7 cellular contexts compared by ENCODE assay signal in genomic region chr6:57948481-57948880, GRCh38.
A peak's percentile ranks its signal among the peaks of the same experiment; 100 is the strongest.
DNase-seq lines count a peak whose midpoint lies in the region; ATAC-seq and TF ChIP-seq lines count a peak whose summit lies in the region.
"Not testable (repeated sequence)": the region's sequence is repeated elsewhere in the genome, so short reads cannot be mapped to it uniquely, and the experiment has no call there.

No MANE protein-coding gene starts in this region.

- not testable (repeated sequence) for H3K4me3 Mint-ChIP-seq in WTC11; memory B cell; stimulated activated naive B cell treated with anti-CD40 and anti-IgM and Interleukin-4, amounts not matched to agents 10 μg/mL and 1 μg/mL and 100 μg/mL, for 72 hours

- POLR2A ChIA-PET in WTC11 (lab: Charles Lee), result not testable (repeated sequence)

- H3K4me1 Mint-ChIP-seq in WTC11; memory B cell; stimulated activated naive B cell treated with anti-CD40 and anti-IgM and Interleukin-4, amounts not matched to agents 10 μg/mL and 1 μg/mL and 100 μg/mL, for 72 hours: not testable (repeated sequence)

- not testable (repeated sequence) for H3K27me3 Mint-ChIP-seq in WTC11 (ENCODE audit: low read depth); memory B cell; stimulated activated naive B cell treated with anti-CD40 and anti-IgM and Interleukin-4, amounts not matched to agents 10 μg/mL and 1 μg/mL and 100 μg/mL, for 72 hours

- ATAC-seq in GM18909 (IDR thresholded peaks at IDR 0.05; ENCODE audit: poor library complexity, unreplicated experiment), result peak; percentile 55
- ATAC-seq in HG02870 (IDR thresholded peaks at IDR 0.05; ENCODE audit: unreplicated experiment), result peak; percentile 70
- ATAC-seq in HG03280 (IDR thresholded peaks at IDR 0.05; ENCODE audit: unreplicated experiment), result peak; percentile 67
- ATAC-seq in WTC11, result peak; percentile 93
- ATAC-seq in memory B cell (ENCODE audit: low read depth), result peak; percentile 15
- ATAC-seq in stimulated activated naive B cell treated with anti-CD40 and anti-IgM and Interleukin-4, amounts not matched to agents 10 μg/mL and 1 μg/mL and 100 μg/mL, for 72 hours (replicated peaks), result peak; percentile 65 to 74

- not testable (repeated sequence) for H3K9me3 Mint-ChIP-seq in WTC11; memory B cell; stimulated activated naive B cell treated with anti-CD40 and anti-IgM and Interleukin-4, amounts not matched to agents 10 μg/mL and 1 μg/mL and 100 μg/mL, for 72 hours

- CTCF ChIA-PET in WTC11 (lab: Charles Lee), result not testable (repeated sequence)

- not testable (repeated sequence) for H3K27ac Mint-ChIP-seq in WTC11; memory B cell; stimulated activated naive B cell treated with anti-CD40 and anti-IgM and Interleukin-4, amounts not matched to agents 10 μg/mL and 1 μg/mL and 100 μg/mL, for 72 hours

- DNase-seq in WTC11 (ENCODE audit: low spot score); memory B cell (ENCODE audit: low spot score in 2 of 2); stimulated activated naive B cell treated with anti-CD40 and anti-IgM and Interleukin-4, amounts not matched to agents 10 μg/mL and 1 μg/mL and 100 μg/mL, for 72 hours: not testable (repeated sequence)
- peak; percentile 20 for DNase-seq in iPS DF 19.7 (ENCODE audit: low read depth, low spot score)

- H3K36me3 Mint-ChIP-seq in WTC11, result peaks cover 17% of the 10 kb centered on the region
- H3K36me3 Mint-ChIP-seq in memory B cell, result peaks cover 31% of the 10 kb centered on the region
- H3K36me3 Mint-ChIP-seq in stimulated activated naive B cell treated with anti-CD40 and anti-IgM and Interleukin-4, amounts not matched to agents 10 μg/mL and 1 μg/mL and 100 μg/mL, for 72 hours, result peaks cover 21 to 41% of the 10 kb centered on the region in 2 donors

- TF ChIP-seq CTCF in WTC11 (IDR thresholded peaks at IDR 0.05), result not testable (repeated sequence)

Comparison
In these comparisons a context has a peak if more than half of its experiments do, and no peak if none do; other contexts are left out.
1. ATAC-seq: peak in every context shown above with its lines; median percentile 93 in WTC11; 70 in HG02870; 70 in stimulated activated naive B cell treated with anti-CD40 and anti-IgM and Interleukin-4, amounts not matched to agents 10 μg/mL and 1 μg/mL and 100 μg/mL, for 72 hours; 67 in HG03280; 55 in GM18909; 15 in memory B cell.